8 cellular contexts compared by ENCODE assay signal in genomic region chr3:47161983-47162694, GRCh38. TPM values are rescaled to one million over a fixed set of nuclear protein-coding genes. Genes with fewer than 3 reads are reported as not detected.
DNase-seq lines count a peak whose midpoint lies in the region; ATAC-seq and TF ChIP-seq lines count a peak whose summit lies in the region.

No MANE protein-coding gene starts in this region.

- TF ChIP-seq CTCF in DOHH2 (IDR thresholded peaks at IDR 0.05; ENCODE audit: low read depth, low read length, poor library complexity, severe bottlenecking) (no peak), endodermal cell (conservative IDR thresholded peaks at IDR 0.05) (no peak), osteocyte (IDR thresholded peaks at IDR 0.05) (no peak)

- peaks cover 88% of the 10 kb centered on the region for H3K79me2 ChIP-seq in DOHH2 (ENCODE audit: control insufficient read depth, low read length)

- no peaks in the 10 kb centered on the region for H3F3A ChIP-seq in DOHH2 (ENCODE audit: control insufficient read depth, insufficient read depth)

- H3K9me2 ChIP-seq in DOHH2 (replicated peaks; ENCODE audit: control insufficient read depth, low read length), result no peaks in the 10 kb centered on the region

- ATAC-seq in HG03196 (IDR thresholded peaks at IDR 0.05; ENCODE audit: unreplicated experiment) (no peak), GM21528 (IDR thresholded peaks at IDR 0.05; ENCODE audit: low FRiP score, unreplicated experiment) (no peak)

- H3K36me3 Mint-ChIP-seq in endodermal cell (ENCODE audit: low read depth) (peaks cover 2% of the 10 kb centered on the region), osteocyte (ENCODE audit: unreplicated experiment) (no peaks in the 10 kb centered on the region)

- H3K4me3 Mint-ChIP-seq in endodermal cell (peak overlapping the region; percentile 78), osteocyte (ENCODE audit: unreplicated experiment) (peak overlapping the region; percentile 95)

- H4K20me1 ChIP-seq in DOHH2 (ENCODE audit: control insufficient read depth, insufficient read depth, low read depth, low read length), result peaks cover 35% of the 10 kb centered on the region

- H3K4me3 ChIP-seq in DOHH2 (ENCODE audit: low read length), result peak overlapping the region; percentile 83
- H3K4me3 ChIP-seq in endodermal cell (ENCODE audit: low read length), result peak overlapping the region; percentile 92

- peak overlapping the region; percentile 85 for H3K4me2 ChIP-seq in DOHH2 (ENCODE audit: low read length)

- H3K27me3 Mint-ChIP-seq in endodermal cell (ENCODE audit: insufficient read depth), result no peaks in the 10 kb centered on the region
- no peaks in the 10 kb centered on the region for H3K27me3 Mint-ChIP-seq in osteocyte (ENCODE audit: unreplicated experiment)

- no peaks in the 10 kb centered on the region for H3K9me3 ChIP-seq in DOHH2 (ENCODE audit: control insufficient read depth, insufficient read depth, low read length)
- no peaks in the 10 kb centered on the region for H3K9me3 ChIP-seq in endodermal cell (ENCODE audit: control insufficient read depth, low read length)

- WGBS in endodermal cell (ENCODE audit: insufficient coverage in 1 of 2, insufficient read length in 1 of 2), 2 experiments, result 42 to 63% methylated on average over 2 to 3 of the region's 4 CpGs

- peak; percentile 51 for DNase-seq in NOMO-1 treated with DMSO at 0.1 percent for 48 hours (lab: John Stamatoyannopoulos, UW; ENCODE audit: unreplicated experiment)
- no peak for DNase-seq in endodermal cell
- no peak for DNase-seq in osteocyte (ENCODE audit: extremely low spot score, unreplicated experiment)
- DNase-seq in NCI-H2227 (lab: John Stamatoyannopoulos, UW; ENCODE audit: unreplicated experiment), result no peak
- no peak for DNase-seq in NCI-H1694 treated with DMSO at 0.1 percent for 48 hours (lab: John Stamatoyannopoulos, UW)

- H3K9me3 Mint-ChIP-seq in endodermal cell (no peaks in the 10 kb centered on the region), osteocyte (ENCODE audit: unreplicated experiment) (no peaks in the 10 kb centered on the region)

- peaks cover 24% of the 10 kb centered on the region for H3K36me3 ChIP-seq in DOHH2 (ENCODE audit: control insufficient read depth, low read length)
- peaks cover 16% of the 10 kb centered on the region for H3K36me3 ChIP-seq in endodermal cell (ENCODE audit: control insufficient read depth, insufficient read depth, low read length)

- peaks cover 36% of the 10 kb centered on the region for H3K4me1 Mint-ChIP-seq in endodermal cell
- H3K4me1 Mint-ChIP-seq in osteocyte (ENCODE audit: unreplicated experiment), result peaks cover 57% of the 10 kb centered on the region

- H3K27ac Mint-ChIP-seq in endodermal cell (peak overlapping the region; percentile 97), osteocyte (ENCODE audit: unreplicated experiment) (peak overlapping the region; percentile 97)

- H3K27ac ChIP-seq in DOHH2 (ENCODE audit: low read depth, low read length) (no peak overlapping the region), endodermal cell (ENCODE audit: low read depth, low read length) (no peak overlapping the region)

- peak overlapping the region; percentile 97 for H3K9ac ChIP-seq in endodermal cell (ENCODE audit: extremely low read depth, low read length, poor library complexity, severe bottlenecking)

- H3K27me3 ChIP-seq in DOHH2 (ENCODE audit: control insufficient read depth, low read length) (no peaks in the 10 kb centered on the region), endodermal cell (ENCODE audit: control insufficient read depth, insufficient read depth, low read length, poor library complexity, severe bottlenecking) (no peaks in the 10 kb centered on the region)

- H3K4me1 ChIP-seq in DOHH2 (ENCODE audit: control insufficient read depth, low read length) (peaks cover 54% of the 10 kb centered on the region), endodermal cell (ENCODE audit: control insufficient read depth, insufficient read depth, low read length) (peaks cover 4% of the 10 kb centered on the region)

RNA-seq across cellular contexts. Expression of gene SETD2, which starts 1.8 kb away (rescaled TPM):
- total RNA-seq in endodermal cell (10 to 100 TPM; 59.0 to 61.5 TPM), osteocyte (45.0 and 47.1 TPM in 2 replicates)
- 38.5 TPM for polyA plus RNA-seq in endodermal cell (2013, experiment 1 of 2)
- polyA plus RNA-seq in endodermal cell (2013, experiment 2 of 2), result 40.7 TPM
